1 cellular context compared by ENCODE assay signal in genomic region chr6:142834853-142835252, GRCh38.
TF ChIP-seq lines count a peak whose summit lies in the region.

No MANE protein-coding gene starts in this region.

TF ChIP-seq in IMR-90, 13 proteins besides CTCF, POLR2A, EP300 and RAD21 (continued from another document):
- no peak for TF ChIP-seq CEBPB (IDR thresholded peaks at IDR 0.05; ENCODE audit: low read depth, low read length)
- TF ChIP-seq RCOR1 (IDR thresholded peaks at IDR 0.05; ENCODE audit: insufficient replicate concordance, low read length), result no peak
- TF ChIP-seq USF2 (IDR thresholded peaks at IDR 0.05; ENCODE audit: low read depth, low read length), result no peak
- TF ChIP-seq MAFK (IDR thresholded peaks at IDR 0.05; ENCODE audit: low read depth, low read length), result no peak
- TF ChIP-seq BHLHE40 (IDR thresholded peaks at IDR 0.05; ENCODE audit: low read depth, low read length), result no peak
- no peak for TF ChIP-seq CHD1 (IDR thresholded peaks at IDR 0.05; ENCODE audit: low read depth, low read length)
- TF ChIP-seq SMC3 (IDR thresholded peaks at IDR 0.05; ENCODE audit: low read depth, low read length), result no peak
- TF ChIP-seq MXI1 (IDR thresholded peaks at IDR 0.05; ENCODE audit: borderline replicate concordance, low read depth, low read length), result no peak
- TF ChIP-seq ELK1 (IDR thresholded peaks at IDR 0.05; ENCODE audit: borderline replicate concordance, low read depth, low read length), result no peak
